Comparison of ENCODE assay signal across 8 cellular contexts in the genomic region with DNA sequence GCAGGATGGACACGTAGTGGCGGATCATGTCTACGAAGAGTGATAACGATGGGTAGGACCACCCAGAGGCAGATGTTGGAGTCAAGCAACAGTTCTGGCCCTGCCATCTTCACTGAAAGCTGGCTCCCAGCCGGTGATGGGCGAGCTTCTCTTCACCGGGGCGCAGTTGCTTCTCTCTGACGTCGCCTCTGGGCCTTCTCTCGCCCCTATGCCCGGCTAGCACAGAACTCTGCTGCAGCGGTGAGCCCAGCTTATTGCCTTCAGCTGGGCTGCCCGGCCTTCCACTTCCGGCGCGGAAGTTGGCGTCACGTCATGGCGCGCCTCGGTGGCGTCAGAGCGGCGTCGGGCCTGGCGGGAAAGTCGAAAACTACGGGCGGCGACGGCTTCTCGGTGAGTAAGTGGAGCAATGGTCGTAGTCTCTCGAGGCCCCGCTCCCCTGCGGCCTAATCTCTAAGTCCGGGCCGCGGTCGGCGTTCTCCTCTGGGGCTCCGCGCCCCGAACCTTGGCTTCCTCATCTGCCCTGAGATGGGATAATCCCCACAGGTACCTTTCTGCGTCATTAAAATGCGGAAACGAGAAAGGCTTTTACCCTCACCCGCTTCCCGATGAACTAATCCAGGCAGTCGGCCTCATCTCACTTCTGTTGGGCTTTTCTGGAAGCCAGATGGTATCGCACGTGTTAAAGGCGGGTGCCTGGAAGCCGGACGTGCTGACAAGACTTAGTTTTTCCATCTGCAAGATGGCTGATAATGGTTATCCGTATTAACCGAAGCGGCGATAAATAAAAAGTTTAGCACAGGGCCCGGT. TPM values are rescaled to one million over a fixed set of nuclear protein-coding genes. Genes with fewer than 3 reads are reported as not detected.
DNase-seq lines count a peak whose midpoint lies in the region; ATAC-seq and TF ChIP-seq lines count a peak whose summit lies in the region.

A gene (plus strand): TSS at position 354 of the 807 bp plus-strand sequence. CDS start 2,221 bp downstream, outside the sequence.

- peak within 1 kb of the TSS; percentile 66 for H3K27ac ChIP-seq in colonic mucosa

- DNase-seq in Ammon's horn (ENCODE audit: low spot score), result peak; percentile 92
- peak; percentile 16 for DNase-seq in NCI-H524 treated with DMSO at 0.1 percent for 48 hours (lab: John Stamatoyannopoulos, UW)
- peak; percentile 95 for DNase-seq in activated CD4-positive, alpha-beta T cell treated with anti-CD3 and anti-CD28 coated beads for 48 hours
- peak; percentile 92 for DNase-seq in colonic mucosa
- peak; percentile 86 to 91 for DNase-seq in left colon
- DNase-seq in stimulated activated CD4-positive, alpha-beta T cell treated with anti-CD3 and anti-CD28 coated beads, Interleukin-1b, Interleukin-23, amount 100 ng/mL, for 4 hours (ENCODE audit: low read depth in 2 of 2), result peak; percentile 85 to 86

- H3K36me3 ChIP-seq in colonic mucosa, result peaks cover 6% of the 10 kb centered on the region

- H3K4me3 ChIP-seq in colonic mucosa, result peak within 1 kb of the TSS; percentile 92

- H3K27me3 ChIP-seq in colonic mucosa, result no peaks in the 10 kb centered on the region

- H3K4me1 ChIP-seq in colonic mucosa, result peaks cover 10% of the 10 kb centered on the region

- peak within 1 kb of the TSS; percentile 79 to 94 for H3K9ac ChIP-seq in colonic mucosa (ENCODE audit: low read depth in 2 of 2, low read length in 2 of 2)

- intact Hi-C loops in colonic mucosa (cut with DNase I), result no loop called here
- intact Hi-C loops in left colon (cut with DNase I, micrococcal nuclease), result no loop called here

- no peak for TF ChIP-seq CTCF in colonic mucosa (IDR thresholded peaks at IDR 0.05)

- H3K9me3 ChIP-seq in colonic mucosa, result no peaks in the 10 kb centered on the region

- ATAC-seq in GM19035 (IDR thresholded peaks at IDR 0.05; ENCODE audit: unreplicated experiment), result peak; percentile 94
- peak; percentile 88 for ATAC-seq in HG03280 (IDR thresholded peaks at IDR 0.05; ENCODE audit: unreplicated experiment)
- peak; percentile 99 for ATAC-seq in left colon

RNA-seq across cellular contexts. Expression of the gene that starts here (rescaled TPM):
- total RNA-seq in colonic mucosa, result 10 to 100 TPM in 1 of 2 donors, 1 to 10 TPM in 1; 6.9 to 31.1 TPM
- total RNA-seq in left colon, result 10 to 100 TPM in 1 of 2 donors, 1 to 10 TPM in 1; 5.1 to 10.0 TPM

Comparison
In these comparisons a context has a peak if more than half of its experiments do, and no peak if none do; other contexts are left out.
1. Peak in every context shown above with its lines: DNase-seq, ATAC-seq, H3K4me3 ChIP-seq and H3K27ac ChIP-seq.
2. DNase-seq: peak in every context shown above with its lines; median percentile 95 in activated CD4-positive, alpha-beta T cell treated with anti-CD3 and anti-CD28 coated beads for 48 hours; 92 in Ammon's horn; 92 in colonic mucosa; 88 in left colon; 86 in stimulated activated CD4-positive, alpha-beta T cell treated with anti-CD3 and anti-CD28 coated beads, Interleukin-1b, Interleukin-23, amount 100 ng/mL, for 4 hours; 16 in NCI-H524 treated with DMSO at 0.1 percent for 48 hours.